ENCODE assay signal across 8 cellular contexts in the genomic region with DNA sequence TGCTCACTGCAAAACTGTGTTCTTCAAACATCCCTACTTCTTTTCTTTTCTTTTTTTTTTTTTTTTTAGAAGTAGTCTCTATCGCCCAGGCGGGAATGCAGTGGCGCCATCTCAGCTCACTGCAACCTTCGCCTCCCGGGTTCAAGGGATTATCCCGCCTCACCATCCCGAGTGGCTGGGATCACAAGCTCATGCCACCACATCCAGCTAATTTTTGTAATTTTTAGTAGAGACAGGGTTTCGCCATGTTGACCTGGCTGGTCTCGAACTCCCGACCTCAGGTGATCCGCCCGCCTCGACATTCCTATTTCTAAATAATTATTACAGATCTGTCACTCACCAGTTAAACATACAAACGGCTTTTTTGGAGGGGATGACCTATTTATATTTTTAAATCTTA. TPM values are rescaled to one million over a fixed set of nuclear protein-coding genes. Genes with fewer than 3 reads are reported as not detected.
DNase-seq lines count a peak whose midpoint lies in the region; ATAC-seq, FAIRE-seq and TF ChIP-seq lines count a peak whose summit lies in the region.

No MANE protein-coding gene starts in this region.

- H3K9ac ChIP-seq in H9 (ENCODE audit: extremely low read depth, insufficient read length, low read length) = no peak overlapping the region
- peak overlapping the region; percentile 97 to 98 (median 97) for H3K9ac ChIP-seq in skeletal muscle tissue (ENCODE audit: low read depth in 1 of 3, low read length in 3 of 3)

- POLR2A ChIA-PET in activated B cell treated with CpG ODN at 0.5 μM for 24 hours (lab: Charles Lee) = interaction anchor here (0.6 to 1.1 kb wide), 2 partner anchors 14 to 101 kb away, joined by 3 to 10 read pairs; no protein-coding TSS in a partner anchor

- no CpG with 5 or more reads among the region's 14 CpGs for WGBS in H9 (ENCODE audit: extremely low coverage, insufficient read length, low lambda C conversion rate)
- WGBS in right cardiac atrium = 47% methylated on average over 14 of the region's 14 CpGs

- H3K79me1 ChIP-seq in H9 (ENCODE audit: insufficient read depth, low read depth, low read length, poor library complexity, severe bottlenecking) = peaks cover 11% of the 10 kb centered on the region

- no peak overlapping the region for H3K4ac ChIP-seq in H9 (ENCODE audit: low read depth, low read length)

- H3K4me1 ChIP-seq in H9 (ENCODE audit: insufficient read depth, low read length) (no peaks in the 10 kb centered on the region), right cardiac atrium (ENCODE audit: control insufficient read depth, insufficient read depth, low read length) (peaks cover 3% of the 10 kb centered on the region), skeletal muscle tissue (ENCODE audit: control insufficient read depth in 3 of 3, insufficient read depth in 3 of 3, low read length in 3 of 3) (peaks cover 37 to 50% (median 45%) of the 10 kb centered on the region in 3 donors)

- H3K27ac ChIP-seq in H9 (ENCODE audit: insufficient read length, low read depth, low read length) (no peak overlapping the region), right cardiac atrium (ENCODE audit: low read length) (no peak overlapping the region), skeletal muscle tissue (ENCODE audit: low read depth, low read length) (no peak overlapping the region)

- H3K18ac ChIP-seq in H9 (ENCODE audit: insufficient read length, low read depth, low read length) = no peak overlapping the region

- no peak for FAIRE-seq in GM12891 (lab: Jason Lieb, UNC)

- H3K14ac ChIP-seq in H9 (ENCODE audit: insufficient read depth, low read length) = no peak overlapping the region

- peak overlapping the region; percentile 70 for H3K4me2 ChIP-seq in H9 (ENCODE audit: insufficient read depth, insufficient read length, low read length)

- H3K27me3 Mint-ChIP-seq in H9 (ENCODE audit: low read depth) = no peaks in the 10 kb centered on the region; the same call in 1 of the 2 replicates
- H3K27me3 Mint-ChIP-seq in activated B cell treated with CpG ODN at 0.5 μM for 24 hours = no peaks in the 10 kb centered on the region

- no peak overlapping the region for H2BK15ac ChIP-seq in H9 (ENCODE audit: low read depth, low read length)

- peaks cover 13% of the 10 kb centered on the region for H3K23me2 ChIP-seq in H9 (ENCODE audit: insufficient read length, low read depth, low read length, poor library complexity, severe bottlenecking)

- H3K9me3 ChIP-seq in H9 (ENCODE audit: control insufficient read depth, low read depth, low read length) (no peaks in the 10 kb centered on the region), right cardiac atrium (ENCODE audit: control insufficient read depth, low read length) (no peaks in the 10 kb centered on the region), skeletal muscle tissue (ENCODE audit: control insufficient read depth in 3 of 3, low read length in 3 of 3) (no peaks in the 10 kb centered on the region)

- H3K56ac ChIP-seq in H9 (ENCODE audit: insufficient read length, low read depth, low read length) = no peak overlapping the region

- TF ChIP-seq CTCF in H9 (conservative IDR thresholded peaks at IDR 0.05) (no peak), activated B cell treated with CpG ODN at 0.5 μM for 24 hours (IDR thresholded peaks at IDR 0.05) (no peak)

- no peak overlapping the region for H2AK5ac ChIP-seq in H9 (ENCODE audit: insufficient read length, low read length)

- H3K9me3 Mint-ChIP-seq in H9 (no peaks in the 10 kb centered on the region), activated B cell treated with CpG ODN at 0.5 μM for 24 hours (no peaks in the 10 kb centered on the region)

- H4K5ac ChIP-seq in H9 (ENCODE audit: insufficient read length, low read depth, low read length) = no peak overlapping the region

- CTCF ChIA-PET in activated B cell treated with CpG ODN at 0.5 μM for 24 hours (lab: Charles Lee) = interaction anchor here (1.1 to 1.7 kb wide), 3 partner anchors 11 to 100 kb away, joined by 3 to 5 read pairs (median 4); no protein-coding TSS in a partner anchor

- no peaks in the 10 kb centered on the region; the same call in 1 of the 2 replicates for H3K79me2 ChIP-seq in H9 (ENCODE audit: insufficient read depth, low read length)

- no peaks in the 10 kb centered on the region for H3K27me3 ChIP-seq in H9 (ENCODE audit: insufficient read depth, low read length)
- no peaks in the 10 kb centered on the region for H3K27me3 ChIP-seq in right cardiac atrium (ENCODE audit: control insufficient read depth, insufficient read depth)
- no peaks in the 10 kb centered on the region for H3K27me3 ChIP-seq in skeletal muscle tissue (ENCODE audit: control insufficient read depth in 3 of 3, insufficient read depth in 3 of 3, low read length in 3 of 3)

- no peak overlapping the region for H2BK20ac ChIP-seq in H9 (ENCODE audit: low read depth, low read length, poor library complexity, severe bottlenecking)

- H2BK5ac ChIP-seq in H9 (ENCODE audit: insufficient read length, low read length) = no peak overlapping the region

- H3K36me3 Mint-ChIP-seq in H9 (ENCODE audit: insufficient read depth in 1 of 3, low read depth in 3 of 3) (peaks cover 7 to 12% (median 8%) of the 10 kb centered on the region in 3 experiments; a peak in 5 of 7 replicates), activated B cell treated with CpG ODN at 0.5 μM for 24 hours (ENCODE audit: low read depth) (peaks cover 55% of the 10 kb centered on the region)

- no peak overlapping the region for H3K23ac ChIP-seq in H9 (ENCODE audit: insufficient read length, low read depth, low read length)

- H3K4me3 Mint-ChIP-seq in H9 (peak overlapping the region; percentile 93 to 97), activated B cell treated with CpG ODN at 0.5 μM for 24 hours (peak overlapping the region; percentile 95)

- H3K4me3 ChIP-seq in right cardiac atrium (ENCODE audit: low read length) = peak overlapping the region; percentile 82
- peak overlapping the region; percentile 97 to 99 (median 99) for H3K4me3 ChIP-seq in skeletal muscle tissue (ENCODE audit: low read length in 3 of 3)

- DNase-seq in H9 (no peak), activated B cell treated with CpG ODN at 0.5 μM for 24 hours (no peak), right cardiac atrium (no peak), GM12891 (ENCODE audit: insufficient read length, low spot score) (no peak), kidney glomerular epithelial cell (lab: John Stamatoyannopoulos, UW) (no peak), NCI-H2107 (lab: John Stamatoyannopoulos, UW) (no peak)
- no peak for DNase-seq in activated effector memory CD4-positive, alpha-beta T cell treated with Interleukin-2 at 50 U/mL for 16 hours

- no peak overlapping the region for H2BK12ac ChIP-seq in H9 (ENCODE audit: insufficient read length, low read depth, low read length)

- no peak overlapping the region for H3T11ph ChIP-seq in H9 (ENCODE audit: low read length)

- intact Hi-C loops in activated B cell treated with CpG ODN at 0.5 μM for 24 hours (cut with micrococcal nuclease) (loop anchor here (5.0 to 10.0 kb wide), 3 partner anchors 569 to 1524 kb away; a partner anchor contains a TSS), right cardiac atrium (cut with DNase I) (no loop called here)

- H3K4me1 Mint-ChIP-seq in H9 (peaks cover 21 to 35% of the 10 kb centered on the region in 2 experiments), activated B cell treated with CpG ODN at 0.5 μM for 24 hours (peaks cover 72% of the 10 kb centered on the region)

- H2AFZ ChIP-seq in H9 (ENCODE audit: low read length) = no peak overlapping the region

- TF ChIP-seq POLR2A in GM12891 (IDR thresholded peaks at IDR 0.05; ENCODE audit: low read depth, low read length) = no peak

- H2BK120ac ChIP-seq in H9 (ENCODE audit: low read depth, low read length, poor library complexity, severe bottlenecking) = no peak overlapping the region

- no peak overlapping the region for H4K91ac ChIP-seq in H9 (ENCODE audit: insufficient read length, low read depth, low read length)

- peaks cover 6 to 11% (median 8%) of the 10 kb centered on the region in 3 donors for H3K36me3 ChIP-seq in skeletal muscle tissue (ENCODE audit: control insufficient read depth in 3 of 3, insufficient read depth in 3 of 3, low read length in 3 of 3)

- ATAC-seq in activated B cell treated with CpG ODN at 0.5 μM for 24 hours (ENCODE audit: low read depth) (no peak), right cardiac atrium (no peak)

- no peaks in the 10 kb centered on the region for H4K20me1 ChIP-seq in H9 (ENCODE audit: control insufficient read depth, insufficient read depth, insufficient read length)

- H3K27ac Mint-ChIP-seq in H9 (peak overlapping the region in 1 of 3 experiments; percentile 100; a peak in 2 of 7 replicates), activated B cell treated with CpG ODN at 0.5 μM for 24 hours (peak overlapping the region; percentile 100)

- no peak overlapping the region for H4K8ac ChIP-seq in H9 (replicated peaks; ENCODE audit: insufficient read length, low read depth, low read length)

TF ChIP-seq in GM12891, 5 proteins besides CTCF, POLR2A, EP300 and RAD21 (continues in another document):
- TF ChIP-seq PAX5 (IDR thresholded peaks at IDR 0.05; ENCODE audit: insufficient read depth, low read length, severe bottlenecking) (no peak), POU2F2 (IDR thresholded peaks at IDR 0.05; ENCODE audit: low read depth, low read length) (no peak)

RNA-seq across cellular contexts. Expression of a gene that starts 1.0 kb away (rescaled TPM):
- total RNA-seq in H9 (2021) (161 and 167 TPM in 2 replicates), activated B cell treated with CpG ODN at 0.5 μM for 24 hours (130 and 140 TPM in 2 replicates), right cardiac atrium (100 to 1,000 TPM; 188 to 219 (median 193) TPM), skeletal muscle tissue (20.9 TPM)
- 357 TPM for polyA plus RNA-seq in right cardiac atrium
- 303 TPM for polyA plus RNA-seq in GM12891 (2012; ENCODE audit: low read depth, missing spikeins)

RNA-seq across cellular contexts. Expression of a gene that starts 11.4 kb away (rescaled TPM):
- total RNA-seq in H9 (2021) (3.3 and 4.9 TPM in 2 replicates), activated B cell treated with CpG ODN at 0.5 μM for 24 hours (0.31 and 0.88 TPM in 2 replicates), right cardiac atrium (10 to 100 TPM in 2 of 4 donors, 1 to 10 TPM in 2; 6.7 to 16.8 (median 10.1) TPM), skeletal muscle tissue (13.0 TPM)
- 6.9 TPM for polyA plus RNA-seq in right cardiac atrium
- 0.36 TPM for polyA plus RNA-seq in GM12891 (2012; ENCODE audit: low read depth, missing spikeins)

RNA-seq across cellular contexts. Expression of a gene that starts 15.6 kb away (rescaled TPM):
- total RNA-seq in H9 (2021) = 0.81 and 1.9 TPM in 2 replicates
- not detected in 2 replicates for total RNA-seq in activated B cell treated with CpG ODN at 0.5 μM for 24 hours
- under 1 TPM in 1 of 4 donors, not detected in 3; 0.18 TPM for total RNA-seq in right cardiac atrium
- polyA plus RNA-seq in right cardiac atrium = 0.09 TPM
- total RNA-seq in skeletal muscle tissue = not detected
- polyA plus RNA-seq in GM12891 (2012; ENCODE audit: low read depth, missing spikeins) = 0.78 TPM

RNA-seq across cellular contexts. Expression of a gene that starts 24.4 kb away (rescaled TPM):
- total RNA-seq in H9 (2021) (6.1 and 6.8 TPM in 2 replicates), activated B cell treated with CpG ODN at 0.5 μM for 24 hours (10.4 and 11.8 TPM in 2 replicates), right cardiac atrium (1 to 10 TPM in 2 of 4 donors, under 1 TPM in 2; 0.91 to 1.1 (median 0.98) TPM), skeletal muscle tissue (under 0.01 TPM)
- 1.2 TPM for polyA plus RNA-seq in right cardiac atrium
- 3.4 TPM for polyA plus RNA-seq in GM12891 (2012; ENCODE audit: low read depth, missing spikeins)

RNA-seq across cellular contexts. Expression of a gene that starts 32.5 kb away (rescaled TPM):
- 0.13 TPM in 1 of 2 replicates, not detected in the other for total RNA-seq in H9 (2021)
- total RNA-seq in activated B cell treated with CpG ODN at 0.5 μM for 24 hours = 3.6 and 4.2 TPM in 2 replicates
- total RNA-seq in right cardiac atrium = 1 to 10 TPM; 3.3 to 5.3 (median 3.7) TPM
- polyA plus RNA-seq in right cardiac atrium = 11.3 TPM
- not detected for total RNA-seq in skeletal muscle tissue
- 2.0 TPM for polyA plus RNA-seq in GM12891 (2012; ENCODE audit: low read depth, missing spikeins)
